1 cellular context compared by ENCODE assay signal in the genomic region with DNA sequence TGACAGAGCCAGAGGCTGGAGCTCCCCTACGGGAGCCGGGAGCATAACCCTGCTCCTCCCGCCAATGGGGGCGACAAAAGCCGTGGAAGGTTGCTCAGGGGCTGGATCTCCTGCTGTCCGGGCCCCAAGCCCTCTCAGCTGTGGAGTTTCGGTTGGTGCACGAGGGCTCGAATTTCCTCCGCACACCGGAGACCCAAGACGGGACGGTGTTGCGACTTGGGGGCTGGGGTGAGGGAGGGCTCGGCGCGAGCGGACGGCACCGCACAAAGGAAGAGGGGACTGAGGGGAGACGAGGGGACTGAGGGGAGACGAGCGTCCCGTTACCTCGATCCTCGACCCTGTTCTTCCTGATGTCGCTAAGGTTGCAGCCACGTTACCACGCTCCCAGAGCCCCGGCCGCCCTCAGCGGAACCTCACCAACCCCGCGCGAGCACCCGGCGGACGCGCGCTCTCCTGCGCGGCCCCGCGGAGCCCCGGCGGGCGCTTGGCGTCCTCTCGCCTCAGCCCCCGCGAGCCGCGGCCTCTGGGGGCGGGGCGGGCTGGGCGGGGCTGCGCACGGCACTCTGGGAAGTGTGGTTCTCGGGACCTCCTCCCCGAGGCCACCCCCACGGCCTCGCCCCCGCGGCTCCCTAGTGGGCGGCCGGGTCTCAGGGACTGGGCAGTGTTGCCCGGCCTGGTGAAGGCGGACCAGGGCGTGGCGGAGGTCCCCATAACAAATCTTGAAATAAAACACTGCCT.
A peak's percentile ranks its signal among the peaks of the same experiment; 100 is the strongest.
TF ChIP-seq lines count a peak whose summit lies in the region.

A gene (minus strand): TSS at position 525 of the 738 bp plus-strand sequence. CDS start 25,079 bp downstream, outside the sequence.

TF ChIP-seq in GM12878, 131 proteins besides CTCF, POLR2A, EP300 and RAD21 (continued from another document and continues in another):
- TF ChIP-seq, protein P1, sequence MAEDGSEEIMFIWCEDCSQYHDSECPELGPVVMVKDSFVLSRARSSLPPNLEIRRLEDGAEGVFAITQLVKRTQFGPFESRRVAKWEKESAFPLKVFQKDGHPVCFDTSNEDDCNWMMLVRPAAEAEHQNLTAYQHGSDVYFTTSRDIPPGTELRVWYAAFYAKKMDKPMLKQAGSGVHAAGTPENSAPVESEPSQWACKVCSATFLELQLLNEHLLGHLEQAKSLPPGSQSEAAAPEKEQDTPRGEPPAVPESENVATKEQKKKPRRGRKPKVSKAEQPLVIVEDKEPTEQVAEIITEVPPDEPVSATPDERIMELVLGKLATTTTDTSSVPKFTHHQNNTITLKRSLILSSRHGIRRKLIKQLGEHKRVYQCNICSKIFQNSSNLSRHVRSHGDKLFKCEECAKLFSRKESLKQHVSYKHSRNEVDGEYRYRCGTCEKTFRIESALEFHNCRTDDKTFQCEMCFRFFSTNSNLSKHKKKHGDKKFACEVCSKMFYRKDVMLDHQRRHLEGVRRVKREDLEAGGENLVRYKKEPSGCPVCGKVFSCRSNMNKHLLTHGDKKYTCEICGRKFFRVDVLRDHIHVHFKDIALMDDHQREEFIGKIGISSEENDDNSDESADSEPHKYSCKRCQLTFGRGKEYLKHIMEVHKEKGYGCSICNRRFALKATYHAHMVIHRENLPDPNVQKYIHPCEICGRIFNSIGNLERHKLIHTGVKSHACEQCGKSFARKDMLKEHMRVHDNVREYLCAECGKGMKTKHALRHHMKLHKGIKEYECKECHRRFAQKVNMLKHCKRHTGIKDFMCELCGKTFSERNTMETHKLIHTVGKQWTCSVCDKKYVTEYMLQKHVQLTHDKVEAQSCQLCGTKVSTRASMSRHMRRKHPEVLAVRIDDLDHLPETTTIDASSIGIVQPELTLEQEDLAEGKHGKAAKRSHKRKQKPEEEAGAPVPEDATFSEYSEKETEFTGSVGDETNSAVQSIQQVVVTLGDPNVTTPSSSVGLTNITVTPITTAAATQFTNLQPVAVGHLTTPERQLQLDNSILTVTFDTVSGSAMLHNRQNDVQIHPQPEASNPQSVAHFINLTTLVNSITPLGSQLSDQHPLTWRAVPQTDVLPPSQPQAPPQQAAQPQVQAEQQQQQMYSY (CRISPR knock-in tag; IDR thresholded peaks at IDR 0.05) = no peak
- TF ChIP-seq, protein P2, sequence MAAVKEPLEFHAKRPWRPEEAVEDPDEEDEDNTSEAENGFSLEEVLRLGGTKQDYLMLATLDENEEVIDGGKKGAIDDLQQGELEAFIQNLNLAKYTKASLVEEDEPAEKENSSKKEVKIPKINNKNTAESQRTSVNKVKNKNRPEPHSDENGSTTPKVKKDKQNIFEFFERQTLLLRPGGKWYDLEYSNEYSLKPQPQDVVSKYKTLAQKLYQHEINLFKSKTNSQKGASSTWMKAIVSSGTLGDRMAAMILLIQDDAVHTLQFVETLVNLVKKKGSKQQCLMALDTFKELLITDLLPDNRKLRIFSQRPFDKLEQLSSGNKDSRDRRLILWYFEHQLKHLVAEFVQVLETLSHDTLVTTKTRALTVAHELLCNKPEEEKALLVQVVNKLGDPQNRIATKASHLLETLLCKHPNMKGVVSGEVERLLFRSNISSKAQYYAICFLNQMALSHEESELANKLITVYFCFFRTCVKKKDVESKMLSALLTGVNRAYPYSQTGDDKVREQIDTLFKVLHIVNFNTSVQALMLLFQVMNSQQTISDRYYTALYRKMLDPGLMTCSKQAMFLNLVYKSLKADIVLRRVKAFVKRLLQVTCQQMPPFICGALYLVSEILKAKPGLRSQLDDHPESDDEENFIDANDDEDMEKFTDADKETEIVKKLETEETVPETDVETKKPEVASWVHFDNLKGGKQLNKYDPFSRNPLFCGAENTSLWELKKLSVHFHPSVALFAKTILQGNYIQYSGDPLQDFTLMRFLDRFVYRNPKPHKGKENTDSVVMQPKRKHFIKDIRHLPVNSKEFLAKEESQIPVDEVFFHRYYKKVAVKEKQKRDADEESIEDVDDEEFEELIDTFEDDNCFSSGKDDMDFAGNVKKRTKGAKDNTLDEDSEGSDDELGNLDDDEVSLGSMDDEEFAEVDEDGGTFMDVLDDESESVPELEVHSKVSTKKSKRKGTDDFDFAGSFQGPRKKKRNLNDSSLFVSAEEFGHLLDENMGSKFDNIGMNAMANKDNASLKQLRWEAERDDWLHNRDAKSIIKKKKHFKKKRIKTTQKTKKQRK (IDR thresholded peaks at IDR 0.05; ENCODE audit: low read depth, low read length) = no peak
- TF ChIP-seq NBN (IDR thresholded peaks at IDR 0.05) = peak; percentile 70
- TF ChIP-seq SMAD5 (IDR thresholded peaks at IDR 0.05; ENCODE audit: low read depth) = peak; percentile 69; the same call in 1 of the 2 replicates
- TF ChIP-seq NFYA (IDR thresholded peaks at IDR 0.05; ENCODE audit: borderline replicate concordance, low read depth, low read length) = no peak
- TF ChIP-seq, protein P3, sequence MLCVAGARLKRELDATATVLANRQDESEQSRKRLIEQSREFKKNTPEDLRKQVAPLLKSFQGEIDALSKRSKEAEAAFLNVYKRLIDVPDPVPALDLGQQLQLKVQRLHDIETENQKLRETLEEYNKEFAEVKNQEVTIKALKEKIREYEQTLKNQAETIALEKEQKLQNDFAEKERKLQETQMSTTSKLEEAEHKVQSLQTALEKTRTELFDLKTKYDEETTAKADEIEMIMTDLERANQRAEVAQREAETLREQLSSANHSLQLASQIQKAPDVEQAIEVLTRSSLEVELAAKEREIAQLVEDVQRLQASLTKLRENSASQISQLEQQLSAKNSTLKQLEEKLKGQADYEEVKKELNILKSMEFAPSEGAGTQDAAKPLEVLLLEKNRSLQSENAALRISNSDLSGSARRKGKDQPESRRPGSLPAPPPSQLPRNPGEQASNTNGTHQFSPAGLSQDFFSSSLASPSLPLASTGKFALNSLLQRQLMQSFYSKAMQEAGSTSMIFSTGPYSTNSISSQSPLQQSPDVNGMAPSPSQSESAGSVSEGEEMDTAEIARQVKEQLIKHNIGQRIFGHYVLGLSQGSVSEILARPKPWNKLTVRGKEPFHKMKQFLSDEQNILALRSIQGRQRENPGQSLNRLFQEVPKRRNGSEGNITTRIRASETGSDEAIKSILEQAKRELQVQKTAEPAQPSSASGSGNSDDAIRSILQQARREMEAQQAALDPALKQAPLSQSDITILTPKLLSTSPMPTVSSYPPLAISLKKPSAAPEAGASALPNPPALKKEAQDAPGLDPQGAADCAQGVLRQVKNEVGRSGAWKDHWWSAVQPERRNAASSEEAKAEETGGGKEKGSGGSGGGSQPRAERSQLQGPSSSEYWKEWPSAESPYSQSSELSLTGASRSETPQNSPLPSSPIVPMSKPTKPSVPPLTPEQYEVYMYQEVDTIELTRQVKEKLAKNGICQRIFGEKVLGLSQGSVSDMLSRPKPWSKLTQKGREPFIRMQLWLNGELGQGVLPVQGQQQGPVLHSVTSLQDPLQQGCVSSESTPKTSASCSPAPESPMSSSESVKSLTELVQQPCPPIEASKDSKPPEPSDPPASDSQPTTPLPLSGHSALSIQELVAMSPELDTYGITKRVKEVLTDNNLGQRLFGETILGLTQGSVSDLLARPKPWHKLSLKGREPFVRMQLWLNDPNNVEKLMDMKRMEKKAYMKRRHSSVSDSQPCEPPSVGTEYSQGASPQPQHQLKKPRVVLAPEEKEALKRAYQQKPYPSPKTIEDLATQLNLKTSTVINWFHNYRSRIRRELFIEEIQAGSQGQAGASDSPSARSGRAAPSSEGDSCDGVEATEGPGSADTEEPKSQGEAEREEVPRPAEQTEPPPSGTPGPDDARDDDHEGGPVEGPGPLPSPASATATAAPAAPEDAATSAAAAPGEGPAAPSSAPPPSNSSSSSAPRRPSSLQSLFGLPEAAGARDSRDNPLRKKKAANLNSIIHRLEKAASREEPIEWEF (IDR thresholded peaks at IDR 0.05; ENCODE audit: insufficient replicate concordance, low read depth, low read length) = no peak
- peak; percentile 56; the same call in 1 of the 2 replicates for TF ChIP-seq LARP7 (IDR thresholded peaks at IDR 0.05)
- no peak for TF ChIP-seq RUNX3 (IDR thresholded peaks at IDR 0.05; ENCODE audit: low read length)
- peak; percentile 70; the same call in 1 of the 2 replicates for TF ChIP-seq MXI1 (IDR thresholded peaks at IDR 0.05; ENCODE audit: low read depth, low read length)
- TF ChIP-seq, protein P4, sequence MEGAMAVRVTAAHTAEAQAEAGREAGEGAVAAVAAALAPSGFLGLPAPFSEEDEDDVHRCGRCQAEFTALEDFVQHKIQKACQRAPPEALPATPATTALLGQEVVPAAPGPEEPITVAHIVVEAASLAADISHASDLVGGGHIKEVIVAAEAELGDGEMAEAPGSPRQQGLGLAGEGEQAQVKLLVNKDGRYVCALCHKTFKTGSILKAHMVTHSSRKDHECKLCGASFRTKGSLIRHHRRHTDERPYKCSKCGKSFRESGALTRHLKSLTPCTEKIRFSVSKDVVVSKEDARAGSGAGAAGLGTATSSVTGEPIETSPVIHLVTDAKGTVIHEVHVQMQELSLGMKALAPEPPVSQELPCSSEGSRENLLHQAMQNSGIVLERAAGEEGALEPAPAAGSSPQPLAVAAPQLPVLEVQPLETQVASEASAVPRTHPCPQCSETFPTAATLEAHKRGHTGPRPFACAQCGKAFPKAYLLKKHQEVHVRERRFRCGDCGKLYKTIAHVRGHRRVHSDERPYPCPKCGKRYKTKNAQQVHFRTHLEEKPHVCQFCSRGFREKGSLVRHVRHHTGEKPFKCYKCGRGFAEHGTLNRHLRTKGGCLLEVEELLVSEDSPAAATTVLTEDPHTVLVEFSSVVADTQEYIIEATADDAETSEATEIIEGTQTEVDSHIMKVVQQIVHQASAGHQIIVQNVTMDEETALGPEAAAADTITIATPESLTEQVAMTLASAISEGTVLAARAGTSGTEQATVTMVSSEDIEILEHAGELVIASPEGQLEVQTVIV (IDR thresholded peaks at IDR 0.05; ENCODE audit: borderline replicate concordance, partially characterized antibody) = no peak
- TF ChIP-seq NRF1 (conservative IDR thresholded peaks at IDR 0.05; ENCODE audit: low read depth, low read length) = peak; percentile 19; the same call in 1 of the 2 replicates
- TF ChIP-seq, protein P5, sequence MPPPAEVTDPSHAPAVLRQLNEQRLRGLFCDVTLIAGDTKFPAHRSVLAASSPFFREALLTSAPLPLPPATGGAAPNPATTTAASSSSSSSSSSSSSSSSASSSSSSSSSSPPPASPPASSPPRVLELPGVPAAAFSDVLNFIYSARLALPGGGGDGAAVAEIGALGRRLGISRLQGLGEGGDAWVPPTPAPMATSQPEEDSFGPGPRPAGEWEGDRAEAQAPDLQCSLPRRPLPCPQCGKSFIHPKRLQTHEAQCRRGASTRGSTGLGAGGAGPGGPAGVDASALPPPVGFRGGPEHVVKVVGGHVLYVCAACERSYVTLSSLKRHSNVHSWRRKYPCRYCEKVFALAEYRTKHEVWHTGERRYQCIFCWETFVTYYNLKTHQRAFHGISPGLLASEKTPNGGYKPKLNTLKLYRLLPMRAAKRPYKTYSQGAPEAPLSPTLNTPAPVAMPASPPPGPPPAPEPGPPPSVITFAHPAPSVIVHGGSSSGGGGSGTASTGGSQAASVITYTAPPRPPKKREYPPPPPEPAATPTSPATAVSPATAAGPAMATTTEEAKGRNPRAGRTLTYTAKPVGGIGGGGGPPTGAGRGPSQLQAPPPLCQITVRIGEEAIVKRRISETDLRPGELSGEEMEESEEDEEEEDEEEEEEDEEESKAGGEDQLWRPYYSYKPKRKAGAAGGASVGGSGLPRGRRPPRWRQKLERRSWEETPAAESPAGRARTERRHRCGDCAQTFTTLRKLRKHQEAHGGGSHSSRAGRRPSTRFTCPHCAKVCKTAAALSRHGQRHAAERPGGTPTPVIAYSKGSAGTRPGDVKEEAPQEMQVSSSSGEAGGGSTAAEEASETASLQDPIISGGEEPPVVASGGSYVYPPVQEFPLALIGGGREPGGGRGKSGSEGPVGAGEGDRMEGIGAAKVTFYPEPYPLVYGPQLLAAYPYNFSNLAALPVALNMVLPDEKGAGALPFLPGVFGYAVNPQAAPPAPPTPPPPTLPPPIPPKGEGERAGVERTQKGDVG (CRISPR knock-in tag; IDR thresholded peaks at IDR 0.05) = no peak
- TF ChIP-seq, protein P6, sequence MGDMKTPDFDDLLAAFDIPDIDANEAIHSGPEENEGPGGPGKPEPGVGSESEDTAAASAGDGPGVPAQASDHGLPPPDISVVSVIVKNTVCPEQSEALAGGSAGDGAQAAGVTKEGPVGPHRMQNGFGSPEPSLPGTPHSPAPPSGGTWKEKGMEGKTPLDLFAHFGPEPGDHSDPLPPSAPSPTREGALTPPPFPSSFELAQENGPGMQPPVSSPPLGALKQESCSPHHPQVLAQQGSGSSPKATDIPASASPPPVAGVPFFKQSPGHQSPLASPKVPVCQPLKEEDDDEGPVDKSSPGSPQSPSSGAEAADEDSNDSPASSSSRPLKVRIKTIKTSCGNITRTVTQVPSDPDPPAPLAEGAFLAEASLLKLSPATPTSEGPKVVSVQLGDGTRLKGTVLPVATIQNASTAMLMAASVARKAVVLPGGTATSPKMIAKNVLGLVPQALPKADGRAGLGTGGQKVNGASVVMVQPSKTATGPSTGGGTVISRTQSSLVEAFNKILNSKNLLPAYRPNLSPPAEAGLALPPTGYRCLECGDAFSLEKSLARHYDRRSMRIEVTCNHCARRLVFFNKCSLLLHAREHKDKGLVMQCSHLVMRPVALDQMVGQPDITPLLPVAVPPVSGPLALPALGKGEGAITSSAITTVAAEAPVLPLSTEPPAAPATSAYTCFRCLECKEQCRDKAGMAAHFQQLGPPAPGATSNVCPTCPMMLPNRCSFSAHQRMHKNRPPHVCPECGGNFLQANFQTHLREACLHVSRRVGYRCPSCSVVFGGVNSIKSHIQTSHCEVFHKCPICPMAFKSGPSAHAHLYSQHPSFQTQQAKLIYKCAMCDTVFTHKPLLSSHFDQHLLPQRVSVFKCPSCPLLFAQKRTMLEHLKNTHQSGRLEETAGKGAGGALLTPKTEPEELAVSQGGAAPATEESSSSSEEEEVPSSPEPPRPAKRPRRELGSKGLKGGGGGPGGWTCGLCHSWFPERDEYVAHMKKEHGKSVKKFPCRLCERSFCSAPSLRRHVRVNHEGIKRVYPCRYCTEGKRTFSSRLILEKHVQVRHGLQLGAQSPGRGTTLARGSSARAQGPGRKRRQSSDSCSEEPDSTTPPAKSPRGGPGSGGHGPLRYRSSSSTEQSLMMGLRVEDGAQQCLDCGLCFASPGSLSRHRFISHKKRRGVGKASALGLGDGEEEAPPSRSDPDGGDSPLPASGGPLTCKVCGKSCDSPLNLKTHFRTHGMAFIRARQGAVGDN (IDR thresholded peaks at IDR 0.05) = peak; percentile 71
- peak; percentile 26; the same call in 1 of the 2 replicates for TF ChIP-seq DPF2 (IDR thresholded peaks at IDR 0.05)
- peak; percentile 55 for TF ChIP-seq BRCA1 (IDR thresholded peaks at IDR 0.05; ENCODE audit: low read depth, low read length)
- TF ChIP-seq POLR2AphosphoS2 (IDR thresholded peaks at IDR 0.05; ENCODE audit: low read depth, low read length) = peak; percentile 89
- TF ChIP-seq STAT1 (conservative IDR thresholded peaks at IDR 0.05) = no peak
- TF ChIP-seq HCFC1 (IDR thresholded peaks at IDR 0.05; ENCODE audit: low read length) = peak; percentile 78
- 0 out of 2 replicates have a peak, but pooled peaks have one; percentile 48 for TF ChIP-seq ASH2L (IDR thresholded peaks at IDR 0.05; ENCODE audit: borderline replicate concordance, low read depth)
- no peak for TF ChIP-seq HDAC6 (IDR thresholded peaks at IDR 0.05; ENCODE audit: unreplicated experiment)
- peak; percentile 49; the same call in 1 of the 2 replicates for TF ChIP-seq CBFB (IDR thresholded peaks at IDR 0.05; ENCODE audit: low read depth)
- TF ChIP-seq, protein P7, sequence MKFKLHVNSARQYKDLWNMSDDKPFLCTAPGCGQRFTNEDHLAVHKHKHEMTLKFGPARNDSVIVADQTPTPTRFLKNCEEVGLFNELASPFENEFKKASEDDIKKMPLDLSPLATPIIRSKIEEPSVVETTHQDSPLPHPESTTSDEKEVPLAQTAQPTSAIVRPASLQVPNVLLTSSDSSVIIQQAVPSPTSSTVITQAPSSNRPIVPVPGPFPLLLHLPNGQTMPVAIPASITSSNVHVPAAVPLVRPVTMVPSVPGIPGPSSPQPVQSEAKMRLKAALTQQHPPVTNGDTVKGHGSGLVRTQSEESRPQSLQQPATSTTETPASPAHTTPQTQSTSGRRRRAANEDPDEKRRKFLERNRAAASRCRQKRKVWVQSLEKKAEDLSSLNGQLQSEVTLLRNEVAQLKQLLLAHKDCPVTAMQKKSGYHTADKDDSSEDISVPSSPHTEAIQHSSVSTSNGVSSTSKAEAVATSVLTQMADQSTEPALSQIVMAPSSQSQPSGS (IDR thresholded peaks at IDR 0.05; ENCODE audit: low read length) = no peak; the same call in 1 of the 2 replicates
- TF ChIP-seq ZNF384 (IDR thresholded peaks at IDR 0.05; ENCODE audit: borderline replicate concordance, low read depth, low read length) = no peak
